9 cellular contexts compared by ENCODE assay signal in genomic region chr1:224929335-224930237, GRCh38. TPM values are rescaled to one million over a fixed set of nuclear protein-coding genes. Genes with fewer than 3 reads are reported as not detected.
DNase-seq lines count a peak whose midpoint lies in the region; ATAC-seq lines count a peak whose summit lies in the region.
"Had no signal": no experiment of that assay in that cellular context is flagged by ENCODE, and none has a peak within 500 bp of the region (broad histone marks: within the 10 kb centered on the region; RNA-seq: fewer than 3 reads in every experiment).

Gene DNAH14 (plus strand): TSS chr1:224929675. CDS start chr1:224952703, 23,028 bp downstream.

- no peaks in the 10 kb centered on the region for H3K9me3 ChIP-seq in trophoblast cell (ENCODE audit: insufficient read depth, low read depth, low read length)

- H3K27me3 Mint-ChIP-seq in activated naive CD8-positive, alpha-beta T cell treated with anti-CD3 and anti-CD28 coated beads for 36 hours, result peaks cover 50% of the 10 kb centered on the region

- DNase-seq in SIG-M5 treated with dmso at 0.1 percent for 504 hours (lab: John Stamatoyannopoulos, UW; ENCODE audit: unreplicated experiment) (peak; percentile 43), SIG-M5 (lab: John Stamatoyannopoulos, UW) (no peak), NCI-H748 (lab: John Stamatoyannopoulos, UW; ENCODE audit: unreplicated experiment) (peak; percentile 89), left cardiac atrium (peak; percentile 83), trophoblast cell (peak; percentile 82 to 87), globus pallidus (ENCODE audit: low spot score) (no peak)
- DNase-seq in activated naive CD8-positive, alpha-beta T cell treated with anti-CD3 and anti-CD28 coated beads for 36 hours, result peak; percentile 26

- H3K14ac ChIP-seq in trophoblast cell (ENCODE audit: low read length), result peak within 1 kb of the TSS; percentile 96

- peak within 1 kb of the TSS; percentile 65 for H2BK12ac ChIP-seq in trophoblast cell (ENCODE audit: low read length)

- peak within 1 kb of the TSS; percentile 89 for H3K4me2 ChIP-seq in trophoblast cell (ENCODE audit: low read length)
- H3K4me2 ChIP-seq: BLaER1 treated with 17β-estradiol and CSF1 and Interleukin-3, amounts not matched to agents 10 nM and 100 nM had no signal

- H3K36me3 Mint-ChIP-seq in activated naive CD8-positive, alpha-beta T cell treated with anti-CD3 and anti-CD28 coated beads for 36 hours, result peaks cover 7% of the 10 kb centered on the region

- H3K4ac ChIP-seq in trophoblast cell (ENCODE audit: low read depth, low read length), result peak within 1 kb of the TSS; percentile 87

- no peak within 1 kb of the TSS for H3K23ac ChIP-seq in trophoblast cell (ENCODE audit: low read length)

- H3K36me3 ChIP-seq in trophoblast cell (ENCODE audit: control insufficient read depth in 1 of 2, insufficient read depth in 2 of 2, low read length in 2 of 2), result no peaks in the 10 kb centered on the region
- H3K36me3 ChIP-seq: BLaER1 treated with 17β-estradiol and CSF1 and Interleukin-3, amounts not matched to agents 10 nM and 100 nM had no signal

- peak within 1 kb of the TSS; percentile 91 for H2AFZ ChIP-seq in trophoblast cell (ENCODE audit: insufficient read depth, low read length, poor library complexity)

- peak within 1 kb of the TSS; percentile 89 for H3K18ac ChIP-seq in trophoblast cell (ENCODE audit: low read length)

- H3K27me3 ChIP-seq in trophoblast cell (ENCODE audit: insufficient read depth, low read length), result no peaks in the 10 kb centered on the region
- H3K27me3 ChIP-seq: BLaER1 treated with 17β-estradiol and CSF1 and Interleukin-3, amounts not matched to agents 10 nM and 100 nM had no signal

- peak within 1 kb of the TSS; percentile 56 for H2BK5ac ChIP-seq in trophoblast cell (ENCODE audit: low read depth, low read length, poor library complexity)

- peak within 1 kb of the TSS; percentile 8 for H2AK5ac ChIP-seq in trophoblast cell (ENCODE audit: low read length)

- intact Hi-C loops in left cardiac atrium (cut with DNase I), result loop anchor here (10.0 kb wide), 2 partner anchors 285 to 415 kb away; no protein-coding TSS in a partner anchor

- H3K4me3 Mint-ChIP-seq in activated naive CD8-positive, alpha-beta T cell treated with anti-CD3 and anti-CD28 coated beads for 36 hours, result peak within 1 kb of the TSS; percentile 56

- peak within 1 kb of the TSS; percentile 81 for H3K4me3 ChIP-seq in trophoblast cell (ENCODE audit: low read depth, low read length)
- H3K4me3 ChIP-seq: BLaER1 treated with 17β-estradiol and CSF1 and Interleukin-3, amounts not matched to agents 10 nM and 100 nM had no signal

- peak within 1 kb of the TSS; percentile 94 for H4K12ac ChIP-seq in trophoblast cell (ENCODE audit: low read depth, low read length)

- peaks cover 3% of the 10 kb centered on the region for H3K79me2 ChIP-seq in trophoblast cell (ENCODE audit: control insufficient read depth, insufficient read depth, low read length, poor library complexity)

- no peaks in the 10 kb centered on the region for H3K4me1 Mint-ChIP-seq in activated naive CD8-positive, alpha-beta T cell treated with anti-CD3 and anti-CD28 coated beads for 36 hours

- peaks cover 4% of the 10 kb centered on the region for H3K79me1 ChIP-seq in trophoblast cell (ENCODE audit: low read length)

- peak within 1 kb of the TSS; percentile 92 for H3K9ac ChIP-seq in trophoblast cell (ENCODE audit: low read length)
- H3K9ac ChIP-seq: BLaER1 treated with 17β-estradiol and CSF1 and Interleukin-3, amounts not matched to agents 10 nM and 100 nM had no signal

- peaks cover 23% of the 10 kb centered on the region for H3K9me3 Mint-ChIP-seq in activated naive CD8-positive, alpha-beta T cell treated with anti-CD3 and anti-CD28 coated beads for 36 hours

- peak within 1 kb of the TSS; percentile 93 for H4K8ac ChIP-seq in trophoblast cell (ENCODE audit: low read depth, low read length)

- ATAC-seq in HG03175 (IDR thresholded peaks at IDR 0.05; ENCODE audit: unreplicated experiment) (peak; percentile 41), left cardiac atrium (peak; percentile 97 to 99)

- peak within 1 kb of the TSS; percentile 84 for H3K27ac ChIP-seq in trophoblast cell (ENCODE audit: low read depth, low read length)
- H3K27ac ChIP-seq: BLaER1 treated with 17β-estradiol and CSF1 and Interleukin-3, amounts not matched to agents 10 nM and 100 nM had no signal

- WGBS in trophoblast cell (ENCODE audit: extremely low coverage, insufficient coverage, insufficient read length), result no CpG with 5 or more reads among the region's 75 CpGs

- no peak within 1 kb of the TSS for H3K27ac Mint-ChIP-seq in activated naive CD8-positive, alpha-beta T cell treated with anti-CD3 and anti-CD28 coated beads for 36 hours

- H2BK120ac ChIP-seq in trophoblast cell (ENCODE audit: insufficient read depth, low read length, poor library complexity), result peak within 1 kb of the TSS; percentile 74

- H4K91ac ChIP-seq in trophoblast cell (ENCODE audit: low read depth, low read length), result peak within 1 kb of the TSS; percentile 87

- H3K4me1 ChIP-seq in trophoblast cell (ENCODE audit: control insufficient read depth in 1 of 2, insufficient read depth in 2 of 2, low read length in 2 of 2), result peaks cover 0 to 2% of the 10 kb centered on the region in 2 experiments

RNA-seq across cellular contexts. Expression of gene DNAH14, which starts in this region (rescaled TPM):
- total RNA-seq in activated naive CD8-positive, alpha-beta T cell treated with anti-CD3 and anti-CD28 coated beads for 36 hours, result 1 to 10 TPM; 1.0 to 1.8 TPM
- total RNA-seq in left cardiac atrium, result 10 to 100 TPM in 1 of 2 donors, 1 to 10 TPM in 1; 8.2 to 10.4 TPM
- polyA plus RNA-seq in trophoblast cell (2013), result 14.5 and 14.8 TPM in 2 replicates

Comparison
In these comparisons a context has a peak if more than half of its experiments do, and no peak if none do; other contexts are left out.
1. DNase-seq: peak in SIG-M5 treated with dmso at 0.1 percent for 504 hours (single experiment), NCI-H748 (single experiment), activated naive CD8-positive, alpha-beta T cell treated with anti-CD3 and anti-CD28 coated beads for 36 hours (single experiment), left cardiac atrium (single experiment) and trophoblast cell (2 of 2); none in SIG-M5 (single experiment) and globus pallidus (single experiment).